16 cellular contexts compared by ENCODE assay signal in the genomic region with DNA sequence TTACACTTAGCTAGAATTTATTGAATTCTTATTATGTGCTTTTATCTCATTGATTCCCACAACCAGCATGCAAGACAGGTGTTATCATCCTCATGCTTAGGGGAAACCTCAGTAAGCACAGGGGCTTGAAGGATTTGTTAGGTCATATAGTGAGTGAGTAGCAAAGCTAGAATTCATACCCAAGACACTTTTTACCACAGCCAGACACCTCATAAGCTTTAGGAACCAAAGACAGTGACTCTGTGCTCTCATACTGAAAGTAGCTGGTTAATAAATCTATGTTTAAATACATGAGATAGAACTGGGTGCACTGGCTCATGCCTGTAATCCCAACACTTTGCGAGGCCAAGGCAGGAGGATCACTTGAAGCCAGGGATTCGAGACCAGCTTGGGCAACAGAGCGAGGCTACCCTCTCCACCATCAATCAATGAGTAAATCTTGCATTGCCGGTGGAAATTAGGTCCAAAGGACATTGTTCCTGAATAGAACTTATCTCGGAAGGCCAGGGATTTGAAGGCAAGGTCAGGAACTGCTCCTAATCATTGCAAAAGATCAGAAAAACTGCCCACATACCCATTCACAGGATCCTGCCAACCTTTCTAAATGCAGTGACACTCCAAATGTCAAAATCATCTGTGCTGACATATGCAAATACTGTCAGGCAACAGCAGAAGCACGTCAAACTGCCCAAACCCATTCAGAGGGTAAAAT.
A peak's percentile ranks its signal among the peaks of the same experiment; 100 is the strongest.
DNase-seq lines count a peak whose midpoint lies in the region; ATAC-seq, FAIRE-seq and TF ChIP-seq lines count a peak whose summit lies in the region.
"Had no signal": no experiment of that assay in that cellular context is flagged by ENCODE, and none has a peak within 500 bp of the region (broad histone marks: within the 10 kb centered on the region; RNA-seq: fewer than 3 reads in every experiment).

No MANE protein-coding gene starts in this region.

- no peak overlapping the region for H3K27ac ChIP-seq in mammary epithelial cell (ENCODE audit: insufficient read depth, low read depth, low read length)
- H3K27ac ChIP-seq in Karpas-422 (ENCODE audit: low read length): no peak overlapping the region
- H3K27ac ChIP-seq: esophagus squamous epithelium, parathyroid adenoma, SK-N-MC, WERI-Rb-1 had no signal

- POLR2A ChIA-PET in MCF 10A (lab: Yijun Ruan, JAX): interaction anchor here (1.3 kb wide), 1 partner anchor 9 kb away, joined by 5 read pairs; no protein-coding TSS in a partner anchor

- no TSS peak for BruUV-seq in MCF 10A (replicated peaks; lab: Mats Ljungman, UMichigan)
- no TSS peak for BruUV-seq in mammary epithelial cell (replicated peaks; lab: Mats Ljungman, UMichigan)

- WGBS in mammary epithelial cell (ENCODE audit: low coverage, missing lambda C conversion rate): 99% methylated on average over 6 of the region's 6 CpGs

- H3K27ac Mint-ChIP-seq in MCF 10A (ENCODE audit: low read depth, unreplicated experiment): peak overlapping the region; percentile 46
- H3K27ac Mint-ChIP-seq: type B pancreatic cell had no signal

- DNase-seq in MCF 10A (ENCODE audit: unreplicated experiment) (no peak), mammary epithelial cell (no peak), HTR-8/SVneo (ENCODE audit: insufficient read length, low spot score) (no peak), Karpas-422 (no peak), GM20000 (ENCODE audit: low spot score) (no peak), posterior vena cava (ENCODE audit: low spot score) (no peak), NCI-H146 (lab: John Stamatoyannopoulos, UW) (no peak)
- DNase-seq: activated CD8-positive, alpha-beta memory T cell treated with anti-CD3 and anti-CD28 coated beads, Interleukin-2, amount 50 U/mL, for 48 hours; amniotic stem cell; esophagus squamous epithelium; WERI-Rb-1 had no signal

- H3K36me3 ChIP-seq in mammary epithelial cell (ENCODE audit: insufficient read depth, low read length) (no peaks in the 10 kb centered on the region), Karpas-422 (ENCODE audit: insufficient read depth, low read length) (no peaks in the 10 kb centered on the region)
- H3K36me3 ChIP-seq: esophagus squamous epithelium, WERI-Rb-1 had no signal

- dilution Hi-C loops in mammary epithelial cell (cut with HindIII; ENCODE audit: low sequenced_read_pairs): no loop called here

- H3K4me3 ChIP-seq in mammary epithelial cell (replicated peaks in 1 of 3; ENCODE audit: insufficient read depth in 1 of 3, low read depth in 2 of 3, low read length in 3 of 3): no peak overlapping the region
- no peak overlapping the region for H3K4me3 ChIP-seq in Karpas-422 (ENCODE audit: low read length)
- H3K4me3 ChIP-seq: coronary artery, esophagus squamous epithelium, SK-N-MC had no signal

- H3K9me3 ChIP-seq in mammary epithelial cell (replicated peaks; ENCODE audit: insufficient read depth, low read length) (no peaks in the 10 kb centered on the region), Karpas-422 (ENCODE audit: low read length) (no peaks in the 10 kb centered on the region)
- H3K9me3 ChIP-seq: esophagus squamous epithelium had no signal

- H3K9me3 Mint-ChIP-seq in MCF 10A (ENCODE audit: unreplicated experiment): no peaks in the 10 kb centered on the region

- no peaks in the 10 kb centered on the region for H3K27me3 ChIP-seq in mammary epithelial cell (ENCODE audit: insufficient read depth, low read length)
- H3K27me3 ChIP-seq in Karpas-422 (ENCODE audit: low read length): no peaks in the 10 kb centered on the region
- H3K27me3 ChIP-seq: esophagus squamous epithelium had no signal

- no peak overlapping the region for H2AFZ ChIP-seq in mammary epithelial cell (ENCODE audit: low read depth, low read length)
- H2AFZ ChIP-seq in Karpas-422 (ENCODE audit: low read length): no peak overlapping the region
- H2AFZ ChIP-seq: parathyroid adenoma had no signal

- FAIRE-seq in HTR-8/SVneo (lab: Jason Lieb, UNC): peak; percentile 46

- H3K9me2 ChIP-seq in Karpas-422 (replicated peaks; ENCODE audit: insufficient read depth, low read length): no peaks in the 10 kb centered on the region

- CTCF ChIA-PET in MCF 10A (lab: Yijun Ruan, JAX) (interaction anchor here (0.6 to 1.1 kb wide), 4 partner anchors 76 to 979 kb away, joined by 3 to 4 read pairs (median 4); no protein-coding TSS in a partner anchor), mammary epithelial cell (lab: Charles Lee; ENCODE audit: low non-redundant PET) (no interaction called here)

- peaks cover 33% of the 10 kb centered on the region for H3K4me1 Mint-ChIP-seq in MCF 10A (ENCODE audit: insufficient read depth, unreplicated experiment)

- peak; percentile 82 for ATAC-seq in HG02798 (IDR thresholded peaks at IDR 0.05; ENCODE audit: poor library complexity, unreplicated experiment)

- no peaks in the 10 kb centered on the region for H3K36me3 Mint-ChIP-seq in MCF 10A (ENCODE audit: insufficient read depth, unreplicated experiment)

- H3K27me3 Mint-ChIP-seq in MCF 10A (ENCODE audit: insufficient read depth, unreplicated experiment): no peaks in the 10 kb centered on the region
- H3K27me3 Mint-ChIP-seq: type B pancreatic cell had no signal

- intact Hi-C loops in MCF 10A (cut with micrococcal nuclease) (loop anchor here (10.0 kb wide), 1 partner anchor 1097 kb away; no protein-coding TSS in a partner anchor), mammary epithelial cell (cut with micrococcal nuclease) (no loop called here), posterior vena cava (cut with DNase I) (no loop called here)

- H3K4me1 ChIP-seq in mammary epithelial cell (ENCODE audit: insufficient read depth, low read length): peaks cover 18% of the 10 kb centered on the region
- H3K4me1 ChIP-seq in Karpas-422 (ENCODE audit: low read length): no peaks in the 10 kb centered on the region
- H3K4me1 ChIP-seq: parathyroid adenoma had no signal

- H3K4me3 Mint-ChIP-seq in MCF 10A (ENCODE audit: unreplicated experiment): no peak overlapping the region
- H3K4me3 Mint-ChIP-seq: type B pancreatic cell had no signal

- no peaks in the 10 kb centered on the region for H4K20me1 ChIP-seq in mammary epithelial cell (ENCODE audit: insufficient read depth, low read length)
- H4K20me1 ChIP-seq in Karpas-422 (ENCODE audit: insufficient read depth, low read depth, low read length): no peaks in the 10 kb centered on the region

- no peak overlapping the region for H3K9ac ChIP-seq in mammary epithelial cell (ENCODE audit: insufficient read depth, low read length)
- H3K9ac ChIP-seq in Karpas-422 (ENCODE audit: low read length): no peak overlapping the region
- H3K9ac ChIP-seq: parathyroid adenoma had no signal

- TF ChIP-seq CTCF in MCF 10A (IDR thresholded peaks at IDR 0.05; ENCODE audit: unreplicated experiment) (no peak), mammary epithelial cell (conservative IDR thresholded peaks at IDR 0.05 in 1 of 2, IDR thresholded peaks at IDR 0.05 in 1 of 2; ENCODE audit: extremely low read depth in 1 of 2, insufficient read depth in 1 of 2, low read depth in 1 of 2, low read length in 2 of 2) (no peak), GM20000 (IDR thresholded peaks at IDR 0.05; ENCODE audit: extremely low read depth, missing control alignments) (no peak)

- H3K4me2 ChIP-seq in mammary epithelial cell (ENCODE audit: insufficient read depth, low read depth, low read length): no peak overlapping the region
- no peak overlapping the region for H3K4me2 ChIP-seq in Karpas-422 (ENCODE audit: low read depth, low read length, poor library complexity, severe bottlenecking)

- in situ Hi-C loops in mammary epithelial cell (cut with MboI; ENCODE audit: low sequenced_read_pairs in 2 of 2): no loop called here

- no peaks in the 10 kb centered on the region for H3K79me2 ChIP-seq in mammary epithelial cell (ENCODE audit: insufficient read depth, low read length)
- H3K79me2 ChIP-seq in Karpas-422 (ENCODE audit: low read length): no peaks in the 10 kb centered on the region
- H3K79me2 ChIP-seq: parathyroid adenoma had no signal
